Comparison of ENCODE assay signal across 19 cellular contexts in the genomic region with DNA sequence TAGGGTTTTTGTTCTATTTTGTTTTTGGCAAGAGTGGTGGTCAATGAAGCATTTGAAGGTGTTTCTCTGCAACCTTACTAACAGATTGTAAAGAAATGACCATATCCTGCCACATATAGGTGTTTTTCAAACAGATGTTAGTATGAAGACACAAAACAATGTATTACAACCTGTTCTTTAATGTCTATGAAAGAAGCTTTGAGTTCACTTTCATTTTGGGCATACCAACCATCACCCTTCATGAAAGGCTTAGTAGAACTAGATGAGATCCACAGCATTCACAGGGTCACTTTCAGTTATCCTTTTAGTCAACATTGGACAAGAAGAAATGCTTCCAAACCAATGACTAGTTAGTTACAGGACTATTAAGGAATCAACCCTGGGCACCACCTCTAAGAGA.
DNase-seq lines count a peak whose midpoint lies in the region; ATAC-seq and TF ChIP-seq lines count a peak whose summit lies in the region.
"Had no signal": no experiment of that assay in that cellular context is flagged by ENCODE, and none has a peak within 500 bp of the region (broad histone marks: within the 10 kb centered on the region; RNA-seq: fewer than 3 reads in every experiment).

No MANE protein-coding gene starts in this region.

- H3K4me3 Mint-ChIP-seq in activated CD8-positive, alpha-beta memory T cell treated with anti-CD3 and anti-CD28 coated beads, Interleukin-2, amount 10 ng/mL, durations not matched to agents 7 days and 5 days: no peak overlapping the region
- H3K4me3 Mint-ChIP-seq: memory B cell had no signal

- no peak for TF ChIP-seq POLR2A in prostate gland (IDR thresholded peaks at IDR 0.05)

- TF ChIP-seq CTCF in prostate gland (IDR thresholded peaks at IDR 0.05): no peak

- no peaks in the 10 kb centered on the region for H3K27me3 ChIP-seq in prostate gland (replicated peaks; ENCODE audit: insufficient read depth)
- H3K27me3 ChIP-seq: BE2C, colonic mucosa, spleen, upper lobe of left lung had no signal

- no peak overlapping the region for H3K27ac ChIP-seq in prostate gland
- H3K27ac ChIP-seq: colonic mucosa, spleen, upper lobe of left lung had no signal

- no peaks in the 10 kb centered on the region for H3K4me1 ChIP-seq in prostate gland (replicated peaks)
- H3K4me1 ChIP-seq: BE2C, Caco-2, colonic mucosa, upper lobe of left lung had no signal

- H3K27ac Mint-ChIP-seq in activated CD8-positive, alpha-beta memory T cell treated with anti-CD3 and anti-CD28 coated beads, Interleukin-2, amount 10 ng/mL, durations not matched to agents 7 days and 5 days: peak overlapping the region; percentile 2
- H3K27ac Mint-ChIP-seq: memory B cell had no signal

- CTCF ChIA-PET in activated CD8-positive, alpha-beta memory T cell treated with anti-CD3 and anti-CD28 coated beads, Interleukin-2, amount 10 ng/mL, durations not matched to agents 7 days and 5 days (lab: Charles Lee): interaction anchor here (0.9 kb wide), 1 partner anchor 1061 kb away, joined by 6 read pairs; no protein-coding TSS in a partner anchor

- intact Hi-C loops in prostate gland (cut with DNase I): no loop called here

- no peaks in the 10 kb centered on the region for H3K27me3 Mint-ChIP-seq in activated CD8-positive, alpha-beta memory T cell treated with anti-CD3 and anti-CD28 coated beads, Interleukin-2, amount 10 ng/mL, durations not matched to agents 7 days and 5 days
- H3K27me3 Mint-ChIP-seq: memory B cell had no signal

- no peak overlapping the region for H3K4me3 ChIP-seq in prostate gland
- H3K4me3 ChIP-seq: colonic mucosa, spleen, upper lobe of left lung had no signal

- ATAC-seq in activated CD8-positive, alpha-beta memory T cell treated with anti-CD3 and anti-CD28 coated beads, Interleukin-2, amount 10 ng/mL, durations not matched to agents 7 days and 5 days: no peak
- ATAC-seq in GM21381 (IDR thresholded peaks at IDR 0.05; ENCODE audit: unreplicated experiment): peak; percentile 45
- ATAC-seq in HG03097 (IDR thresholded peaks at IDR 0.05; ENCODE audit: low FRiP score, unreplicated experiment): peak; percentile 60

- no peaks in the 10 kb centered on the region for H3K36me3 ChIP-seq in prostate gland
- H3K36me3 ChIP-seq: BE2C, colonic mucosa, upper lobe of left lung had no signal

- H3K36me3 Mint-ChIP-seq in activated CD8-positive, alpha-beta memory T cell treated with anti-CD3 and anti-CD28 coated beads, Interleukin-2, amount 10 ng/mL, durations not matched to agents 7 days and 5 days: no peaks in the 10 kb centered on the region

- H3K4me1 Mint-ChIP-seq in activated CD8-positive, alpha-beta memory T cell treated with anti-CD3 and anti-CD28 coated beads, Interleukin-2, amount 10 ng/mL, durations not matched to agents 7 days and 5 days: peaks cover 22% of the 10 kb centered on the region

- no peaks in the 10 kb centered on the region for H3K9me3 ChIP-seq in prostate gland
- H3K9me3 ChIP-seq: BE2C, Caco-2, colonic mucosa, spleen, upper lobe of left lung had no signal

- DNase-seq in activated CD8-positive, alpha-beta memory T cell treated with anti-CD3 and anti-CD28 coated beads, Interleukin-2, amount 10 ng/mL, durations not matched to agents 7 days and 5 days: no peak
- no peak for DNase-seq in activated CD8-positive, alpha-beta memory T cell treated with anti-CD3 and anti-CD28 coated beads, Interleukin-2, amount 50 U/mL, for 48 hours
- DNase-seq in foreskin melanocyte: no peak
- DNase-seq in prostate gland (ENCODE audit: low spot score): no peak
- no peak for DNase-seq in NCI-H1694 (lab: John Stamatoyannopoulos, UW)
- DNase-seq in ureter (ENCODE audit: low spot score): no peak
- DNase-seq: activated effector memory CD4-positive, alpha-beta T cell treated with Interleukin-2 at 50 U/mL for 16 hours; BE2C; Caco-2; colonic mucosa; NCI-H146; NCI-H2171 treated with DMSO at 0.1 percent for 48 hours; NCI-H69; retina; spleen; upper lobe of left lung had no signal

- H3K9me3 Mint-ChIP-seq in activated CD8-positive, alpha-beta memory T cell treated with anti-CD3 and anti-CD28 coated beads, Interleukin-2, amount 10 ng/mL, durations not matched to agents 7 days and 5 days (ENCODE audit: low read depth): no peaks in the 10 kb centered on the region
- H3K9me3 Mint-ChIP-seq: memory B cell had no signal
